Comparison of ENCODE assay signal across 8 cellular contexts in the genomic region with DNA sequence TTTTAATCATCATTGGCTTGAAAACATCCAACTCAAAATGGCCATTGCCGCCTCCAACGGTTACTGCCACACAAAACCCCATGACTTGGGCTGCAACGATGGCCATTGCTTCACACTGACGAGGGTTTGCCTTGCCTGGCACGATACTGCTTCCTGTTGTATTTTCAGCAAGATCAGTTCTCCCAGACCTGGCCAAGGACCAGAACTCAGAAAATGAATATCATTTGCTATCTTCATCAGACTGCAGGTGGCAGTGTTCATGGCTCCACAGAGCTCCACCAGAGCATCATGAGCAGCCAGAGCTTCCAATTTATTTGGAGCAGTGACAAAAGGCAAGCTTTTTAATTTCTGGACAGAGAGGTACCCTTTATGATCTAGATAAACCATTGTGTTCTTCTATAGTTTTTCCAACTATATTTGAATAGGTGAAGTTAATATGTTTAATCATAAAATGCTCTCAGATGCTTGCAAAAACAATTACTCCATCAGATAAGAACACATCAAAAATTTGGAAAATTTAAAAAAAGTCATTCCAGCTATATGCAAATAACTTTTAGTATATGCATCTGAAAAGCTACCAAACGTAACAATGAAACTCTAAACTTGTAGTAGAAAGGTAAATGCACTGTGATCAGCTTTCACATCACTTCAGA. TPM values are rescaled to one million over a fixed set of nuclear protein-coding genes. Genes with fewer than 3 reads are reported as not detected.
DNase-seq lines count a peak whose midpoint lies in the region; ATAC-seq lines count a peak whose summit lies in the region.

No MANE protein-coding gene starts in this region.

- peak; percentile 71 for ATAC-seq in GM18873 (IDR thresholded peaks at IDR 0.05; ENCODE audit: low FRiP score, unreplicated experiment)
- peak; percentile 82 for ATAC-seq in HG03354 (IDR thresholded peaks at IDR 0.05; ENCODE audit: poor library complexity, severe bottlenecking, unreplicated experiment)
- peak; percentile 78 for ATAC-seq in left ventricle myocardium superior
- ATAC-seq in HG03520 (IDR thresholded peaks at IDR 0.05; ENCODE audit: unreplicated experiment) = no peak

- peak; percentile 27 for DNase-seq in COLO668 (lab: John Stamatoyannopoulos, UW; ENCODE audit: unreplicated experiment)
- DNase-seq in NCI-H524 (lab: John Stamatoyannopoulos, UW) = peak; percentile 31 to 75
- DNase-seq in amniotic epithelial cell (ENCODE audit: low read depth) = peak; percentile 80
- DNase-seq in left ventricle myocardium superior = peak; percentile 38
- DNase-seq in retina = peak; percentile 43

- intact Hi-C loops in left ventricle myocardium superior (cut with micrococcal nuclease) = no loop called here

RNA-seq across cellular contexts. Expression of gene AMACR, which starts 10.4 kb away (rescaled TPM):
- total RNA-seq in left ventricle myocardium superior = 6.5 TPM

RNA-seq across cellular contexts. Expression of gene SLC45A2, which starts 13.0 kb away (rescaled TPM):
- total RNA-seq in left ventricle myocardium superior = not detected

RNA-seq across cellular contexts. Expression of gene C1QTNF3, which starts 45.6 kb away (rescaled TPM):
- total RNA-seq in left ventricle myocardium superior = 1.1 TPM

Comparison
In these comparisons a context has a peak if more than half of its experiments do, and no peak if none do; other contexts are left out.
1. DNase-seq: peak in every context shown above with its lines; median percentile 80 in amniotic epithelial cell; 53 in NCI-H524; 43 in retina; 38 in left ventricle myocardium superior; 27 in COLO668.